18 cellular contexts compared by ENCODE assay signal in genomic region chr2:28469304-28469703, GRCh38. TPM values are rescaled to one million over a fixed set of nuclear protein-coding genes. Genes with fewer than 3 reads are reported as not detected.
DNase-seq lines count a peak whose midpoint lies in the region; ATAC-seq, FAIRE-seq and TF ChIP-seq lines count a peak whose summit lies in the region.
"Had no signal": no experiment of that assay in that cellular context is flagged by ENCODE, and none has a peak within 500 bp of the region (broad histone marks: within the 10 kb centered on the region; RNA-seq: fewer than 3 reads in every experiment).

No MANE protein-coding gene starts in this region.

- no peak overlapping the region for H3K27ac ChIP-seq in osteoblast (ENCODE audit: low read depth, low read length)
- no peak overlapping the region for H3K27ac ChIP-seq in small intestine (ENCODE audit: low read depth in 1 of 2, low read length in 1 of 2)
- H3K27ac ChIP-seq: cardiac muscle cell, gastrocnemius medialis, testis had no signal

- H3K4me2 ChIP-seq in osteoblast (ENCODE audit: insufficient read depth, low read length): peak overlapping the region; percentile 20

- TF ChIP-seq CTCF in osteoblast (IDR thresholded peaks at IDR 0.05; ENCODE audit: extremely low read depth, low read depth, low read length): no peak

- ATAC-seq in central memory CD8-positive, alpha-beta T cell (replicated peaks; ENCODE audit: extremely low read depth, poor library complexity, severe bottlenecking): no peak
- ATAC-seq in GM19395 (IDR thresholded peaks at IDR 0.05; ENCODE audit: unreplicated experiment): no peak
- no peak for ATAC-seq in effector memory CD8-positive, alpha-beta T cell (replicated peaks)
- ATAC-seq: activated CD4-positive, CD25-positive, alpha-beta regulatory T cell treated with anti-CD3 and anti-CD28 coated beads, Interleukin-2, amount 50 U/mL, for 24 hours; natural killer cell had no signal

- H3K4me1 Mint-ChIP-seq in central memory CD8-positive, alpha-beta T cell: peaks cover 19% of the 10 kb centered on the region
- peaks cover 4 to 12% of the 10 kb centered on the region in 2 donors for H3K4me1 Mint-ChIP-seq in effector memory CD8-positive, alpha-beta T cell (ENCODE audit: low read depth in 2 of 2)

- no peaks in the 10 kb centered on the region for H3K27me3 ChIP-seq in osteoblast (ENCODE audit: insufficient read depth, low read length)
- no peaks in the 10 kb centered on the region for H3K27me3 ChIP-seq in small intestine (ENCODE audit: control insufficient read depth in 2 of 2, insufficient read depth in 2 of 2, low read length in 2 of 2)
- H3K27me3 ChIP-seq: cardiac muscle cell, gastrocnemius medialis, testis had no signal

- H3K4me3 Mint-ChIP-seq in central memory CD8-positive, alpha-beta T cell: no peak overlapping the region
- H3K4me3 Mint-ChIP-seq in effector memory CD8-positive, alpha-beta T cell: no peak overlapping the region
- H3K4me3 Mint-ChIP-seq: natural killer cell had no signal

- no peaks in the 10 kb centered on the region for H3K36me3 Mint-ChIP-seq in central memory CD8-positive, alpha-beta T cell (ENCODE audit: insufficient read depth)
- H3K36me3 Mint-ChIP-seq in effector memory CD8-positive, alpha-beta T cell (ENCODE audit: insufficient read depth): peaks cover 3% of the 10 kb centered on the region
- H3K36me3 Mint-ChIP-seq: natural killer cell had no signal

- no peaks in the 10 kb centered on the region for H3K9me3 Mint-ChIP-seq in central memory CD8-positive, alpha-beta T cell
- H3K9me3 Mint-ChIP-seq in effector memory CD8-positive, alpha-beta T cell: no peaks in the 10 kb centered on the region
- H3K9me3 Mint-ChIP-seq: natural killer cell had no signal

- H3K4me3 ChIP-seq in osteoblast (ENCODE audit: insufficient read depth, low read length) (no peak overlapping the region), small intestine (ENCODE audit: low read depth in 1 of 2, low read length in 2 of 2) (no peak overlapping the region)
- H3K4me3 ChIP-seq: cardiac muscle cell, gastrocnemius medialis, HAP-1, testis had no signal

- H2AFZ ChIP-seq in osteoblast (ENCODE audit: low read length): no peak overlapping the region

- no peaks in the 10 kb centered on the region for H4K20me1 ChIP-seq in osteoblast (ENCODE audit: insufficient read depth, low read length)

- DNase-seq in Ammon's horn (ENCODE audit: low spot score): peak; percentile 18
- DNase-seq in HT1080 (ENCODE audit: low read depth): peak; percentile 24
- no peak for DNase-seq in central memory CD8-positive, alpha-beta T cell (ENCODE audit: low spot score in 2 of 2)
- DNase-seq in osteoblast (ENCODE audit: insufficient read length, low spot score, missing footprints): peak; percentile 92
- no peak for DNase-seq in effector memory CD8-positive, alpha-beta T cell
- no peak for DNase-seq in small intestine
- DNase-seq in NCI-H510A treated with DMSO at 0.1 percent for 48 hours (lab: John Stamatoyannopoulos, UW): no peak
- DNase-seq: activated CD8-positive, alpha-beta memory T cell treated with anti-CD3 and anti-CD28 coated beads, Interleukin-2, amount 50 U/mL, for 4 hours; activated naive CD4-positive, alpha-beta T cell treated with anti-CD3 and anti-CD28 coated beads, Interleukin-2, amount 50 U/mL, for 16 hours; gastrocnemius medialis; natural killer cell; NCI-H1417 treated with DMSO at 0.1 percent for 48 hours; NCI-H226; testis had no signal

- H3K27ac Mint-ChIP-seq in central memory CD8-positive, alpha-beta T cell (ENCODE audit: low read depth): peak overlapping the region; percentile 71
- H3K27ac Mint-ChIP-seq in effector memory CD8-positive, alpha-beta T cell: peak overlapping the region in 1 of 2 donors; percentile 36

- no peak for FAIRE-seq in small intestine (lab: Jason Lieb, UNC)

- peaks cover 12% of the 10 kb centered on the region for H3K27me3 Mint-ChIP-seq in central memory CD8-positive, alpha-beta T cell
- no peaks in the 10 kb centered on the region for H3K27me3 Mint-ChIP-seq in effector memory CD8-positive, alpha-beta T cell

- H3K79me2 ChIP-seq in osteoblast (ENCODE audit: insufficient read depth, low read length): no peaks in the 10 kb centered on the region

- H3K9me3 ChIP-seq in osteoblast (ENCODE audit: low read depth, low read length) (no peaks in the 10 kb centered on the region), small intestine (ENCODE audit: control insufficient read depth, low read depth) (no peaks in the 10 kb centered on the region)
- H3K9me3 ChIP-seq: gastrocnemius medialis, HAP-1, testis had no signal

- H3K36me3 ChIP-seq in osteoblast (ENCODE audit: insufficient read depth, low read length) (no peaks in the 10 kb centered on the region), small intestine (ENCODE audit: control insufficient read depth in 2 of 2, insufficient read depth in 2 of 2, low read length in 2 of 2) (no peaks in the 10 kb centered on the region)
- H3K36me3 ChIP-seq: cardiac muscle cell, gastrocnemius medialis, HAP-1 had no signal

- H3K4me1 ChIP-seq in osteoblast (ENCODE audit: insufficient read depth, low read length) (peaks cover 13% of the 10 kb centered on the region), small intestine (ENCODE audit: control insufficient read depth in 2 of 2, insufficient read depth in 1 of 2, low read depth in 1 of 2, low read length in 1 of 2) (peaks cover 3 to 4% of the 10 kb centered on the region in 2 donors)
- H3K4me1 ChIP-seq: gastrocnemius medialis, HAP-1 had no signal

RNA-seq across cellular contexts. Expression of gene PLB1, which starts 26.6 kb away (rescaled TPM):
- 1.2 and 1.8 TPM in 2 replicates for total RNA-seq in HT1080 (2014; rRNA removed; shearing (Covaris generic))
- 0.31 and 0.33 TPM in 2 replicates for polyA plus RNA-seq in HT1080 (2015; cell fraction: cytosol; rRNA removed)
- 0.41 and 1.8 TPM in 2 replicates for polyA plus RNA-seq in HT1080 (2015; cell fraction: nucleus; rRNA removed)
- total RNA-seq in osteoblast: 0.36 and 0.88 TPM in 2 replicates
- polyA plus RNA-seq in small intestine: 1 to 10 TPM in 1 of 3 donors, under 1 TPM in 2; 0.45 to 1.3 (median 0.81) TPM

Comparison
In these comparisons a context has a peak if more than half of its experiments do, and no peak if none do; other contexts are left out.
1. DNase-seq: peak in Ammon's horn (single experiment), HT1080 (single experiment) and osteoblast (single experiment); none in central memory CD8-positive, alpha-beta T cell (0 of 2), effector memory CD8-positive, alpha-beta T cell (0 of 3), small intestine (single experiment) and NCI-H510A treated with DMSO at 0.1 percent for 48 hours (single experiment).